In the genomic region with DNA sequence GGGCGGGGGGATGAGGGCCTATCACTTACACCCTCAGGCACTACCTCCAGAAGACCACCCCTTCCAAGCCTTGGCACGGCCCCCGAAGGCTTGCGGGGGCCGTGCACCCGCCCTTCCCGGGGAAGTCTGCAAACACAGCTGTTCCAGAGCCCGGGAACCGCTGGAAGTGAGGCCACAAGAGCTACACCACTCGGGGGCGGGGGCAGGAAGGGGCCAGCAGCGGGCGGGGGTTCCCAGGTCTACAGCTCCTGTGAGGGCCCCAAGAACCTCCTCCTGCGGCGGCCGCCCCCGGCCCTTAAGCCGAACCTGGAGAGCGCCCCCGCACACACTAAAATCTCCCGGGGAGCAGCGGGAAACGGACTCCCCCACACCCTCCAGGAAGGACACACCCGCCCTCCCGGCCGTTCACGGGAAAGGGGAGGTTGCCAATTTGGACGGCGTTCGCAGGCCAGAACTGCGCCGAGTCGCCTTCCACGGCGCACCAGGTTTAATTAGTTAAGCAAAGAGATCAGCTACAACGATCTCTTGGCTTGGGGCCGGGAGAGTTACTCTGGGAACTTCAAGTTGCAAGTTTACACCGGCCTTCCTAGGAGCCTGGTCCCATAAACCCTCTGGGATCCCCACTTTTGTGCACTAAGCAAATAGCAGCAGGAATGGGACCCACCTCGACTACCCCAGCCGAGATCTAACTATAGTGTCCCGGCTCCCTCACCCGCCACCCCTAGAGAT, we compare ENCODE assay signal across 8 cellular contexts. TPM values are rescaled to one million over a fixed set of nuclear protein-coding genes. Genes with fewer than 3 reads are reported as not detected.
DNase-seq lines count a peak whose midpoint lies in the region; ATAC-seq, FAIRE-seq and TF ChIP-seq lines count a peak whose summit lies in the region.

No MANE protein-coding gene starts in this region.

- H3K27ac Mint-ChIP-seq in endodermal cell: no peak overlapping the region

- H3K4me1 ChIP-seq in SK-N-SH (ENCODE audit: control insufficient read depth in 1 of 2, insufficient read depth in 2 of 2, low read depth in 1 of 2, low read length in 1 of 2) (peaks cover 19 to 23% of the 10 kb centered on the region in 2 experiments; a peak in 3 of 4 replicates), endodermal cell (ENCODE audit: control insufficient read depth, insufficient read depth, low read length) (peaks cover 3% of the 10 kb centered on the region), mucosa of descending colon (ENCODE audit: low read depth) (peaks cover 14% of the 10 kb centered on the region)

- H3K4me2 ChIP-seq in SK-N-SH: peak overlapping the region; percentile 80

- POLR2A ChIA-PET in SK-N-SH (lab: Yijun Ruan, JAX): no interaction called here

- ATAC-seq in mucosa of descending colon: peak; percentile 27
- ATAC-seq in GM21390 (IDR thresholded peaks at IDR 0.05; ENCODE audit: unreplicated experiment): no peak

- H3K4me3 ChIP-seq in AG09309 (ENCODE audit: control insufficient read depth, low read depth, low read length): peak overlapping the region; percentile 79
- H3K4me3 ChIP-seq in SK-N-SH (ENCODE audit: low read depth in 2 of 2, low read length in 1 of 2): peak overlapping the region; percentile 68 to 89
- H3K4me3 ChIP-seq in endodermal cell (ENCODE audit: low read length): peak overlapping the region; percentile 85
- H3K4me3 ChIP-seq in mucosa of descending colon: peak overlapping the region; percentile 86

- H4K20me1 ChIP-seq in SK-N-SH (ENCODE audit: insufficient read depth): peaks cover 35% of the 10 kb centered on the region

- intact Hi-C loops in mucosa of descending colon (cut with DNase I, micrococcal nuclease): loop anchor here in 1 of 2 donors (10.0 kb wide), 1 partner anchor 193 kb away; no protein-coding TSS in a partner anchor

- H3K9ac ChIP-seq in SK-N-SH (peak overlapping the region; percentile 96), endodermal cell (ENCODE audit: extremely low read depth, low read length, poor library complexity, severe bottlenecking) (peak overlapping the region; percentile 34)

- H3F3A ChIP-seq in SK-N-SH (replicated peaks; ENCODE audit: insufficient read depth): peaks cover 6% of the 10 kb centered on the region

- peaks cover 68% of the 10 kb centered on the region for H3K79me2 ChIP-seq in SK-N-SH (ENCODE audit: insufficient read depth)

- H3K4me3 Mint-ChIP-seq in endodermal cell: peak overlapping the region; percentile 81

- H3K9me2 ChIP-seq in SK-N-SH: no peaks in the 10 kb centered on the region

- H3K27ac ChIP-seq in SK-N-SH (ENCODE audit: low read depth in 2 of 2, low read length in 1 of 2) (peak overlapping the region in 1 of 2 experiments; percentile 98; a peak in 2 of 4 replicates), endodermal cell (ENCODE audit: low read depth, low read length) (peak overlapping the region; percentile 84)

- H3K36me3 ChIP-seq in SK-N-SH (replicated peaks in 1 of 2; ENCODE audit: control insufficient read depth in 1 of 2, insufficient read depth in 2 of 2, low read length in 1 of 2): peaks cover 5 to 33% of the 10 kb centered on the region in 2 experiments
- no peaks in the 10 kb centered on the region for H3K36me3 ChIP-seq in endodermal cell (ENCODE audit: control insufficient read depth, insufficient read depth, low read length)
- H3K36me3 ChIP-seq in mucosa of descending colon (ENCODE audit: low read depth): no peaks in the 10 kb centered on the region

- H3K9me3 ChIP-seq in SK-N-SH (no peaks in the 10 kb centered on the region), endodermal cell (ENCODE audit: control insufficient read depth, low read length) (no peaks in the 10 kb centered on the region), mucosa of descending colon (no peaks in the 10 kb centered on the region)

- TF ChIP-seq EP300 in SK-N-SH (IDR thresholded peaks at IDR 0.05; ENCODE audit: borderline replicate concordance in 1 of 2, low read depth in 1 of 2, low read length in 1 of 2): no peak

- peaks cover 2% of the 10 kb centered on the region for H3K36me3 Mint-ChIP-seq in endodermal cell (ENCODE audit: low read depth)

- peaks cover 62% of the 10 kb centered on the region for H3K27me3 Mint-ChIP-seq in endodermal cell (ENCODE audit: insufficient read depth)

- no peak overlapping the region for H2AFZ ChIP-seq in SK-N-SH (ENCODE audit: low read depth)

- CTCF ChIA-PET in SK-N-SH (lab: Yijun Ruan, JAX): interaction anchor here (0.8 to 1.8 kb wide), 8 partner anchors 9 to 874 kb away, joined by 3 to 9 read pairs (median 3); no protein-coding TSS in a partner anchor

- no peak for DNase-seq in AG09309 (ENCODE audit: low read depth)
- peak; percentile 49 for DNase-seq in GM20000 (ENCODE audit: low spot score)
- DNase-seq in SK-N-SH: peak; percentile 48
- peak; percentile 84 for DNase-seq in endodermal cell
- peak; percentile 75 to 85 (median 82) for DNase-seq in mucosa of descending colon
- peak; percentile 52 for DNase-seq in urothelium cell line (ENCODE audit: low spot score)
- no peak for DNase-seq in NCI-H1436 treated with DMSO at 0.1 percent for 48 hours (lab: John Stamatoyannopoulos, UW)

- H3K9me3 Mint-ChIP-seq in endodermal cell: no peaks in the 10 kb centered on the region

- TF ChIP-seq RAD21 in SK-N-SH (IDR thresholded peaks at IDR 0.05; ENCODE audit: low read length): no peak

- H3K27me3 ChIP-seq in SK-N-SH (ENCODE audit: insufficient read depth) (no peaks in the 10 kb centered on the region), endodermal cell (ENCODE audit: control insufficient read depth, insufficient read depth, low read length, poor library complexity, severe bottlenecking) (peaks cover 59% of the 10 kb centered on the region)

- 9% methylated on average over 20 of the region's 42 CpGs for WGBS in SK-N-SH (ENCODE audit: low lambda C conversion rate)
- 0 to 3% methylated on average over 8 to 42 of the region's 42 CpGs for WGBS in endodermal cell (ENCODE audit: insufficient coverage in 1 of 2, insufficient read length in 1 of 2), 2 experiments

- FAIRE-seq in urothelium cell line (lab: Jason Lieb, UNC): no peak

- TF ChIP-seq CTCF in AG09309 (IDR thresholded peaks at IDR 0.05; ENCODE audit: control insufficient read depth, insufficient read depth, low read depth, low read length, missing control alignments) (no peak), GM20000 (IDR thresholded peaks at IDR 0.05; ENCODE audit: extremely low read depth, missing control alignments) (no peak), SK-N-SH (IDR thresholded peaks at IDR 0.05) (no peak), endodermal cell (conservative IDR thresholded peaks at IDR 0.05) (no peak), mucosa of descending colon (IDR thresholded peaks at IDR 0.05) (no peak)

- peaks cover 23% of the 10 kb centered on the region for H3K4me1 Mint-ChIP-seq in endodermal cell

TF ChIP-seq in SK-N-SH, 30 proteins besides CTCF, POLR2A, EP300 and RAD21:
- TF ChIP-seq NFIC (IDR thresholded peaks at IDR 0.05; ENCODE audit: borderline replicate concordance) (peak; percentile 25; the same call in 1 of the 2 replicates), MXI1 (IDR thresholded peaks at IDR 0.05; ENCODE audit: low read depth, low read length) (no peak), TEAD4 (IDR thresholded peaks at IDR 0.05; ENCODE audit: borderline replicate concordance, insufficient read depth) (no peak), JUND (IDR thresholded peaks at IDR 0.05) (no peak)
- TF ChIP-seq, protein P1, sequence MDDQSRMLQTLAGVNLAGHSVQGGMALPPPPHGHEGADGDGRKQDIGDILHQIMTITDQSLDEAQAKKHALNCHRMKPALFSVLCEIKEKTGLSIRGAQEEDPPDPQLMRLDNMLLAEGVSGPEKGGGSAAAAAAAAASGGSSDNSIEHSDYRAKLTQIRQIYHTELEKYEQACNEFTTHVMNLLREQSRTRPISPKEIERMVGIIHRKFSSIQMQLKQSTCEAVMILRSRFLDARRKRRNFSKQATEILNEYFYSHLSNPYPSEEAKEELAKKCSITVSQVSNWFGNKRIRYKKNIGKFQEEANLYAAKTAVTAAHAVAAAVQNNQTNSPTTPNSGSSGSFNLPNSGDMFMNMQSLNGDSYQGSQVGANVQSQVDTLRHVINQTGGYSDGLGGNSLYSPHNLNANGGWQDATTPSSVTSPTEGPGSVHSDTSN (IDR thresholded peaks at IDR 0.05): no peak

RNA-seq across cellular contexts. Expression of a gene that starts 1.8 kb away (rescaled TPM):
- polyA plus RNA-seq in SK-N-SH (2012; rRNA removed): 6.0 and 7.7 TPM in 2 replicates
- 3.7 TPM in 2 replicates for polyA plus RNA-seq in SK-N-SH (2012; cell fraction: cytosol; rRNA removed)
- polyA plus RNA-seq in SK-N-SH (2012; cell fraction: nucleus; rRNA removed): 27.9 and 48.5 TPM in 2 replicates
- total RNA-seq in endodermal cell (10 to 100 TPM in 1 of 2 donors, 1 to 10 TPM in 1; 6.8 to 19.7 TPM), mucosa of descending colon (100 to 1,000 TPM in 1 of 3 donors, 10 to 100 TPM in 2; 87.1 to 104 (median 94.4) TPM)
- polyA plus RNA-seq in endodermal cell (2013, experiment 1 of 2): 88.8 TPM
- polyA plus RNA-seq in endodermal cell (2013, experiment 2 of 2): 76.5 TPM

Comparison
In these comparisons a context has a peak if more than half of its experiments do, and no peak if none do; other contexts are left out.
1. DNase-seq: peak in GM20000 (single experiment), SK-N-SH (single experiment), endodermal cell (single experiment), mucosa of descending colon (3 of 3) and urothelium cell line (single experiment); none in AG09309 (single experiment) and NCI-H1436 treated with DMSO at 0.1 percent for 48 hours (single experiment).
2. RNA of a gene that starts 1.8 kb away (total RNA-seq): 87.1 to 104 TPM in mucosa of descending colon; 6.8 to 19.7 TPM in endodermal cell; every median in the first group is over 4 times any median in the second.
3. Peak in every context shown above with its lines, with median percentiles within 50 percentile points of each other: H3K4me3 ChIP-seq.